ENCODE assay signal across 10 cellular contexts in the genomic region with DNA sequence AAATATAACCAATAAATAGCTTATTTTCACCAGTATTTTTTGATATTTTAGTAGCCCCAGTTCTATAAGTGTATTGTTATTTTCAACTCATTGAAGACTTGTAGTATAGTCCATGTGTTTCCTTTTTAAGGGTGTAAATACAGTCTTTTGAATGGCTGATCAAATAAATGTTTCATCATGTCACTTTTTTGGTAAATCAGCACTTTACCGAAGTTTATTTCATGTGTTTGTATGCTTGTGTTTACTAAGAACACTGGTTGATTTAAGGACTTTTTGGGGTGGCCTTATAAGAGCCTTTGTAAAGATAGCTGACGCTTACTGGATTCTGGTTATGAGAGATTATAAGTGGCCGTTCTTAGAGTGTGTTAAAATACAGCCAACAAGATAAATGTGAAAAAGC. TPM values are rescaled to one million over a fixed set of nuclear protein-coding genes. Genes with fewer than 3 reads are reported as not detected.
DNase-seq lines count a peak whose midpoint lies in the region; ATAC-seq and TF ChIP-seq lines count a peak whose summit lies in the region.
"Had no signal": no experiment of that assay in that cellular context is flagged by ENCODE, and none has a peak within 500 bp of the region (broad histone marks: within the 10 kb centered on the region; RNA-seq: fewer than 3 reads in every experiment).

No MANE protein-coding gene starts in this region.

- H3K9me3 Mint-ChIP-seq in activated CD4-positive, alpha-beta T cell treated with anti-CD3 and anti-CD28 coated beads for 36 hours (ENCODE audit: low read depth): no peaks in the 10 kb centered on the region
- no peaks in the 10 kb centered on the region for H3K9me3 Mint-ChIP-seq in WTC11

- peaks cover 22% of the 10 kb centered on the region for H3K36me3 ChIP-seq in skeletal muscle satellite cell (ENCODE audit: insufficient read depth, low read length)
- H3K36me3 ChIP-seq: uterus had no signal

- peak overlapping the region; percentile 99 for H3K4me3 Mint-ChIP-seq in activated CD4-positive, alpha-beta T cell treated with anti-CD3 and anti-CD28 coated beads for 36 hours
- peak overlapping the region; percentile 99 for H3K4me3 Mint-ChIP-seq in WTC11

- no peaks in the 10 kb centered on the region for H3K27me3 Mint-ChIP-seq in activated CD4-positive, alpha-beta T cell treated with anti-CD3 and anti-CD28 coated beads for 36 hours
- no peaks in the 10 kb centered on the region for H3K27me3 Mint-ChIP-seq in WTC11 (ENCODE audit: low read depth)

- H3K4me1 Mint-ChIP-seq in activated CD4-positive, alpha-beta T cell treated with anti-CD3 and anti-CD28 coated beads for 36 hours: peaks cover 30% of the 10 kb centered on the region
- peaks cover 27% of the 10 kb centered on the region for H3K4me1 Mint-ChIP-seq in WTC11

- in situ Hi-C loops in GM13977 (cut with MboI; ENCODE audit: low pct_unique_long_range_greater_than_20kb, low sequenced_read_pairs, unreplicated experiment): no loop called here

- no peaks in the 10 kb centered on the region for H3K9me3 ChIP-seq in skeletal muscle satellite cell (replicated peaks; ENCODE audit: low read length)
- H3K9me3 ChIP-seq: uterus had no signal

- H3K4me2 ChIP-seq in skeletal muscle satellite cell (ENCODE audit: low read length): peak overlapping the region; percentile 85

- peak overlapping the region; percentile 99 for H3K9ac ChIP-seq in skeletal muscle satellite cell (ENCODE audit: low read depth, low read length)

- peak overlapping the region; percentile 64 for H3K27ac Mint-ChIP-seq in activated CD4-positive, alpha-beta T cell treated with anti-CD3 and anti-CD28 coated beads for 36 hours
- peak overlapping the region; percentile 70 for H3K27ac Mint-ChIP-seq in WTC11

- ATAC-seq in activated CD4-positive, alpha-beta T cell treated with anti-CD3 and anti-CD28 coated beads for 36 hours: no peak
- ATAC-seq in WTC11 (no peak), GM18861 (IDR thresholded peaks at IDR 0.05; ENCODE audit: unreplicated experiment) (no peak), GM21737 (IDR thresholded peaks at IDR 0.05; ENCODE audit: unreplicated experiment) (no peak)
- ATAC-seq: esophagus mucosa had no signal

- H3K4me1 ChIP-seq in skeletal muscle satellite cell (ENCODE audit: control insufficient read depth, insufficient read depth, low read length): peaks cover 23% of the 10 kb centered on the region

- intact Hi-C loops in activated CD4-positive, alpha-beta T cell treated with anti-CD3 and anti-CD28 coated beads for 36 hours (cut with DNase I, micrococcal nuclease): loop anchor here in 1 of 2 experiments (1.0 kb wide), 1 partner anchor 13 kb away; no protein-coding TSS in a partner anchor

- CTCF ChIA-PET in activated CD4-positive, alpha-beta T cell treated with anti-CD3 and anti-CD28 coated beads for 36 hours (lab: Charles Lee): interaction anchor here (0.6 to 0.9 kb wide), 3 partner anchors 237 to 1202 kb away, joined by 3 read pairs; no protein-coding TSS in a partner anchor
- CTCF ChIA-PET in WTC11 (lab: Charles Lee): no interaction called here

- DNase-seq in activated CD4-positive, alpha-beta T cell treated with anti-CD3 and anti-CD28 coated beads for 36 hours: no peak
- no peak for DNase-seq in activated CD4-positive, alpha-beta T cell treated with anti-CD3 and anti-CD28 coated beads, Interleukin-2, amount 50 U/mL, for 1 hour
- DNase-seq in WTC11 (ENCODE audit: low spot score): no peak
- DNase-seq in fibroblast of mammary gland (ENCODE audit: low read depth): no peak
- no peak for DNase-seq in GM13977 (ENCODE audit: low spot score)
- DNase-seq: uterus had no signal

- TF ChIP-seq CTCF in WTC11 (IDR thresholded peaks at IDR 0.05): no peak
- no peak for TF ChIP-seq CTCF in fibroblast of mammary gland (conservative IDR thresholded peaks at IDR 0.05; ENCODE audit: control insufficient read depth, insufficient read depth, low read depth, low read length)
- no peak for TF ChIP-seq CTCF in GM13977 (IDR thresholded peaks at IDR 0.05; ENCODE audit: extremely low read depth, insufficient read depth, missing control alignments)

- peak overlapping the region; percentile 77 for H3K4me3 ChIP-seq in fibroblast of mammary gland (ENCODE audit: control insufficient read depth, low read depth, low read length)
- peak overlapping the region; percentile 98 for H3K4me3 ChIP-seq in skeletal muscle satellite cell (ENCODE audit: low read length)

- POLR2A ChIA-PET in activated CD4-positive, alpha-beta T cell treated with anti-CD3 and anti-CD28 coated beads for 36 hours (lab: Charles Lee): interaction anchor here (0.6 to 0.7 kb wide), 2 partner anchors 24 to 722 kb away, joined by 3 to 5 read pairs; no protein-coding TSS in a partner anchor
- POLR2A ChIA-PET in WTC11 (lab: Charles Lee): interaction anchor here (0.9 kb wide), 1 partner anchor 62 kb away, joined by 3 read pairs; no protein-coding TSS in a partner anchor

- H3K27me3 ChIP-seq in skeletal muscle satellite cell (ENCODE audit: control insufficient read depth, insufficient read depth, low read length): no peaks in the 10 kb centered on the region
- H3K27me3 ChIP-seq: uterus had no signal

- H3K36me3 Mint-ChIP-seq in activated CD4-positive, alpha-beta T cell treated with anti-CD3 and anti-CD28 coated beads for 36 hours (ENCODE audit: low read depth): peaks cover 21% of the 10 kb centered on the region
- H3K36me3 Mint-ChIP-seq in WTC11: peaks cover 7% of the 10 kb centered on the region

TF ChIP-seq in WTC11, 78 proteins besides CTCF, POLR2A, EP300 and RAD21 (continues in another document):
- TF ChIP-seq, protein P1, sequence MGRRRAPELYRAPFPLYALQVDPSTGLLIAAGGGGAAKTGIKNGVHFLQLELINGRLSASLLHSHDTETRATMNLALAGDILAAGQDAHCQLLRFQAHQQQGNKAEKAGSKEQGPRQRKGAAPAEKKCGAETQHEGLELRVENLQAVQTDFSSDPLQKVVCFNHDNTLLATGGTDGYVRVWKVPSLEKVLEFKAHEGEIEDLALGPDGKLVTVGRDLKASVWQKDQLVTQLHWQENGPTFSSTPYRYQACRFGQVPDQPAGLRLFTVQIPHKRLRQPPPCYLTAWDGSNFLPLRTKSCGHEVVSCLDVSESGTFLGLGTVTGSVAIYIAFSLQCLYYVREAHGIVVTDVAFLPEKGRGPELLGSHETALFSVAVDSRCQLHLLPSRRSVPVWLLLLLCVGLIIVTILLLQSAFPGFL (CRISPR knock-in tag; IDR thresholded peaks at IDR 0.05; ENCODE audit: borderline replicate concordance): no peak
- TF ChIP-seq, protein P2, sequence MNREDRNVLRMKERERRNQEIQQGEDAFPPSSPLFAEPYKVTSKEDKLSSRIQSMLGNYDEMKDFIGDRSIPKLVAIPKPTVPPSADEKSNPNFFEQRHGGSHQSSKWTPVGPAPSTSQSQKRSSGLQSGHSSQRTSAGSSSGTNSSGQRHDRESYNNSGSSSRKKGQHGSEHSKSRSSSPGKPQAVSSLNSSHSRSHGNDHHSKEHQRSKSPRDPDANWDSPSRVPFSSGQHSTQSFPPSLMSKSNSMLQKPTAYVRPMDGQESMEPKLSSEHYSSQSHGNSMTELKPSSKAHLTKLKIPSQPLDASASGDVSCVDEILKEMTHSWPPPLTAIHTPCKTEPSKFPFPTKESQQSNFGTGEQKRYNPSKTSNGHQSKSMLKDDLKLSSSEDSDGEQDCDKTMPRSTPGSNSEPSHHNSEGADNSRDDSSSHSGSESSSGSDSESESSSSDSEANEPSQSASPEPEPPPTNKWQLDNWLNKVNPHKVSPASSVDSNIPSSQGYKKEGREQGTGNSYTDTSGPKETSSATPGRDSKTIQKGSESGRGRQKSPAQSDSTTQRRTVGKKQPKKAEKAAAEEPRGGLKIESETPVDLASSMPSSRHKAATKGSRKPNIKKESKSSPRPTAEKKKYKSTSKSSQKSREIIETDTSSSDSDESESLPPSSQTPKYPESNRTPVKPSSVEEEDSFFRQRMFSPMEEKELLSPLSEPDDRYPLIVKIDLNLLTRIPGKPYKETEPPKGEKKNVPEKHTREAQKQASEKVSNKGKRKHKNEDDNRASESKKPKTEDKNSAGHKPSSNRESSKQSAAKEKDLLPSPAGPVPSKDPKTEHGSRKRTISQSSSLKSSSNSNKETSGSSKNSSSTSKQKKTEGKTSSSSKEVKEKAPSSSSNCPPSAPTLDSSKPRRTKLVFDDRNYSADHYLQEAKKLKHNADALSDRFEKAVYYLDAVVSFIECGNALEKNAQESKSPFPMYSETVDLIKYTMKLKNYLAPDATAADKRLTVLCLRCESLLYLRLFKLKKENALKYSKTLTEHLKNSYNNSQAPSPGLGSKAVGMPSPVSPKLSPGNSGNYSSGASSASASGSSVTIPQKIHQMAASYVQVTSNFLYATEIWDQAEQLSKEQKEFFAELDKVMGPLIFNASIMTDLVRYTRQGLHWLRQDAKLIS (CRISPR knock-in tag; IDR thresholded peaks at IDR 0.05; ENCODE audit: borderline replicate concordance): no peak
- TF ChIP-seq CREB1 (CRISPR knock-in tag; IDR thresholded peaks at IDR 0.05) (no peak), ZBTB21 (CRISPR knock-in tag; IDR thresholded peaks at IDR 0.05; ENCODE audit: borderline replicate concordance) (no peak), MXD4 (CRISPR knock-in tag; IDR thresholded peaks at IDR 0.05; ENCODE audit: borderline replicate concordance) (no peak)
- TF ChIP-seq, protein P3, sequence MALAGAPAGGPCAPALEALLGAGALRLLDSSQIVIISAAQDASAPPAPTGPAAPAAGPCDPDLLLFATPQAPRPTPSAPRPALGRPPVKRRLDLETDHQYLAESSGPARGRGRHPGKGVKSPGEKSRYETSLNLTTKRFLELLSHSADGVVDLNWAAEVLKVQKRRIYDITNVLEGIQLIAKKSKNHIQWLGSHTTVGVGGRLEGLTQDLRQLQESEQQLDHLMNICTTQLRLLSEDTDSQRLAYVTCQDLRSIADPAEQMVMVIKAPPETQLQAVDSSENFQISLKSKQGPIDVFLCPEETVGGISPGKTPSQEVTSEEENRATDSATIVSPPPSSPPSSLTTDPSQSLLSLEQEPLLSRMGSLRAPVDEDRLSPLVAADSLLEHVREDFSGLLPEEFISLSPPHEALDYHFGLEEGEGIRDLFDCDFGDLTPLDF (CRISPR knock-in tag; IDR thresholded peaks at IDR 0.05): no peak

RNA-seq across cellular contexts. Expression of a gene that starts 2.6 kb away (rescaled TPM):
- total RNA-seq in activated CD4-positive, alpha-beta T cell treated with anti-CD3 and anti-CD28 coated beads for 36 hours: 100 to 1,000 TPM in 1 of 2 experiments, 10 to 100 TPM in 1; 87.2 to 122 TPM
- total RNA-seq in WTC11 (2021): 131 to 138 TPM (median 135 TPM) in 3 replicates
- total RNA-seq in skeletal muscle satellite cell (2012; rRNA removed): 16.0 and 19.9 TPM in 2 replicates
